Comparison of ENCODE assay signal across 10 cellular contexts in genomic region chr6:112640895-112641294, GRCh38.
DNase-seq lines count a peak whose midpoint lies in the region; ATAC-seq and TF ChIP-seq lines count a peak whose summit lies in the region.
"Had no signal": no experiment of that assay in that cellular context is flagged by ENCODE, and none has a peak within 500 bp of the region (broad histone marks: within the 10 kb centered on the region; RNA-seq: fewer than 3 reads in every experiment).

No MANE protein-coding gene starts in this region.

- no peak overlapping the region for H3K4me2 ChIP-seq in smooth muscle cell

- no peak for ATAC-seq in HG02588 (IDR thresholded peaks at IDR 0.05; ENCODE audit: unreplicated experiment)
- ATAC-seq: activated T-helper 17 cell treated with anti-CD3 and anti-CD28 coated beads, Interleukin-2, amount 50 U/mL, for 72 hours; right lobe of liver; T-helper 17 cell had no signal

- DNase-seq in H4 (ENCODE audit: low spot score) (peak; percentile 3), SK-MEL-5 (ENCODE audit: low read depth, low spot score) (peak; percentile 2), fibroblast of the conjunctiva (ENCODE audit: low read depth) (peak; percentile 48), smooth muscle cell (lab: John Stamatoyannopoulos, UW; ENCODE audit: unreplicated experiment) (no peak)
- no peak for DNase-seq in stimulated activated CD4-positive, alpha-beta T cell treated with anti-CD3 and anti-CD28 coated beads, Interleukin-4, amount 100 ng/mL, for 1 hour
- DNase-seq in activated CD4-positive, alpha-beta T cell treated with anti-CD3 and anti-CD28 coated beads for 4 hours: no peak
- DNase-seq: right lobe of liver, T-helper 17 cell had no signal

- no peaks in the 10 kb centered on the region for H3K9me3 ChIP-seq in smooth muscle cell (replicated peaks; ENCODE audit: low read depth)
- H3K9me3 ChIP-seq: right lobe of liver had no signal

- H4K20me1 ChIP-seq in smooth muscle cell (ENCODE audit: low read depth): no peaks in the 10 kb centered on the region

- in situ Hi-C loops in SK-MEL-5 (cut with HindIII; ENCODE audit: low pct_unique_long_range_greater_than_20kb, low sequenced_read_pairs): no loop called here

- H3K27ac ChIP-seq in smooth muscle cell (ENCODE audit: low read depth): peak overlapping the region; percentile 19
- H3K27ac ChIP-seq: right lobe of liver had no signal

- H3K36me3 ChIP-seq in smooth muscle cell (ENCODE audit: low read depth): no peaks in the 10 kb centered on the region
- H3K36me3 ChIP-seq: right lobe of liver had no signal

- no peaks in the 10 kb centered on the region for H3K27me3 ChIP-seq in smooth muscle cell (ENCODE audit: low read depth)
- H3K27me3 ChIP-seq: right lobe of liver had no signal

- no peak for TF ChIP-seq CTCF in smooth muscle cell (IDR thresholded peaks at IDR 0.05; ENCODE audit: borderline replicate concordance, insufficient read depth, poor library complexity, severe bottlenecking)

- no peak overlapping the region for H2AFZ ChIP-seq in smooth muscle cell (ENCODE audit: low read depth)

- no peaks in the 10 kb centered on the region for H3K79me2 ChIP-seq in smooth muscle cell (ENCODE audit: low read depth)

- H3K9ac ChIP-seq in smooth muscle cell (ENCODE audit: low read depth): no peak overlapping the region

- H3F3A ChIP-seq in smooth muscle cell (ENCODE audit: low read depth): peaks cover 11% of the 10 kb centered on the region

- WGBS in smooth muscle cell (ENCODE audit: low lambda C conversion rate): 75% methylated on average over 2 of the region's 2 CpGs

- H3K4me1 ChIP-seq in smooth muscle cell (ENCODE audit: low read depth): no peaks in the 10 kb centered on the region
- H3K4me1 ChIP-seq: right lobe of liver had no signal

- no peak overlapping the region for H3K4me3 ChIP-seq in smooth muscle cell
- H3K4me3 ChIP-seq: right lobe of liver had no signal

Comparison
In these comparisons a context has a peak if more than half of its experiments do, and no peak if none do; other contexts are left out.
1. DNase-seq: peak in H4 (single experiment), SK-MEL-5 (single experiment) and fibroblast of the conjunctiva (single experiment); none in smooth muscle cell (single experiment), stimulated activated CD4-positive, alpha-beta T cell treated with anti-CD3 and anti-CD28 coated beads, Interleukin-4, amount 100 ng/mL, for 1 hour (single experiment) and activated CD4-positive, alpha-beta T cell treated with anti-CD3 and anti-CD28 coated beads for 4 hours (0 of 2).